ENCODE assay signal across 1 cellular context in genomic region chr3:66481071-66482001, GRCh38.
TF ChIP-seq lines count a peak whose summit lies in the region.

No MANE protein-coding gene starts in this region.

TF ChIP-seq in HepG2, 621 proteins besides CTCF, POLR2A, EP300 and RAD21 (continued from another document):
- TF ChIP-seq CERS6 (CRISPR knock-in tag; IDR thresholded peaks at IDR 0.05) = no peak
- no peak for TF ChIP-seq PAF1 (CRISPR knock-in tag; IDR thresholded peaks at IDR 0.05)
- TF ChIP-seq HOXD1 (CRISPR knock-in tag; IDR thresholded peaks at IDR 0.05) = peak; percentile 97
- peak; percentile 83; the same call in 1 of the 2 replicates for TF ChIP-seq CBX5 (CRISPR knock-in tag; IDR thresholded peaks at IDR 0.05; ENCODE audit: borderline replicate concordance)
- TF ChIP-seq ZNF687 (CRISPR knock-in tag; IDR thresholded peaks at IDR 0.05) = no peak; the same call in 1 of the 2 replicates
- TF ChIP-seq ZNF496 (CRISPR knock-in tag; IDR thresholded peaks at IDR 0.05; ENCODE audit: insufficient replicate concordance) = no peak
- TF ChIP-seq NFE2 (CRISPR knock-in tag; IDR thresholded peaks at IDR 0.05) = no peak
- TF ChIP-seq REST (IDR thresholded peaks at IDR 0.05; ENCODE audit: borderline replicate concordance in 1 of 2, low read depth in 1 of 2, low read length in 2 of 2) = peak in 1 of 2 experiments; percentile 75; a peak in 1 of 4 replicates
- TF ChIP-seq JUNB (CRISPR knock-in tag; IDR thresholded peaks at IDR 0.05; ENCODE audit: borderline replicate concordance) = peak; percentile 36; the same call in 1 of the 2 replicates
- no peak for TF ChIP-seq RBM39 (IDR thresholded peaks at IDR 0.05; ENCODE audit: low read depth, low read length, poor library complexity, severe bottlenecking)
- no peak for TF ChIP-seq ZNF275 (CRISPR knock-in tag; IDR thresholded peaks at IDR 0.05; ENCODE audit: borderline replicate concordance)
- peak; percentile 73; the same call in 1 of the 2 replicates for TF ChIP-seq BCL3 (CRISPR knock-in tag; IDR thresholded peaks at IDR 0.05)
- TF ChIP-seq ZSCAN21 (CRISPR knock-in tag; IDR thresholded peaks at IDR 0.05; ENCODE audit: borderline replicate concordance) = peak; percentile 48; the same call in 1 of the 2 replicates
- TF ChIP-seq SSRP1 (CRISPR knock-in tag; IDR thresholded peaks at IDR 0.05) = no peak; the same call in 1 of the 2 replicates
- no peak for TF ChIP-seq ETS1 (CRISPR knock-in tag; IDR thresholded peaks at IDR 0.05)
TF ChIP-seq in HepG2: peak in this region for 322.
